In genomic region chr1:9723068-9723805, GRCh38 we compare ENCODE assay signal across 23 cellular contexts.
DNase-seq lines count a peak whose midpoint lies in the region; ATAC-seq and TF ChIP-seq lines count a peak whose summit lies in the region.
"Had no signal": no experiment of that assay in that cellular context is flagged by ENCODE, and none has a peak within 500 bp of the region (broad histone marks: within the 10 kb centered on the region; RNA-seq: fewer than 3 reads in every experiment).

No MANE protein-coding gene starts in this region.

- H2AFZ ChIP-seq in hepatocyte: no peak overlapping the region

- WGBS in hepatocyte (ENCODE audit: low lambda C conversion rate, missing lambda C conversion rate): 98% methylated on average over 13 of the region's 14 CpGs

- ATAC-seq in stimulated activated naive B cell treated with anti-CD40 and anti-IgM and Interleukin-4, amounts not matched to agents 10 μg/mL and 1 μg/mL and 100 μg/mL, for 72 hours (replicated peaks): no peak
- no peak for ATAC-seq in GM21526 (IDR thresholded peaks at IDR 0.05; ENCODE audit: low FRiP score, unreplicated experiment)
- ATAC-seq: heart left ventricle, left colon had no signal

- no peaks in the 10 kb centered on the region for H3K79me2 ChIP-seq in hepatocyte

- no peak overlapping the region for H3K27ac ChIP-seq in hepatocyte
- H3K27ac ChIP-seq: BLaER1 treated with 17β-estradiol and CSF1 and Interleukin-3, amounts not matched to agents 10 nM and 100 nM; heart left ventricle; SJSA1; testis; uterus had no signal

- H3K36me3 Mint-ChIP-seq in activated naive CD8-positive, alpha-beta T cell: peaks cover 4% of the 10 kb centered on the region
- peaks cover 72% of the 10 kb centered on the region for H3K36me3 Mint-ChIP-seq in activated naive CD8-positive, alpha-beta T cell treated with anti-CD3 and anti-CD28 coated beads for 36 hours
- peaks cover 66 to 78% of the 10 kb centered on the region in 2 donors for H3K36me3 Mint-ChIP-seq in stimulated activated naive B cell treated with anti-CD40 and anti-IgM and Interleukin-4, amounts not matched to agents 10 μg/mL and 1 μg/mL and 100 μg/mL, for 72 hours

- DNase-seq in activated naive CD8-positive, alpha-beta T cell treated with anti-CD3 and anti-CD28 coated beads for 36 hours: no peak
- peak; percentile 48 for DNase-seq in NAMALWA (ENCODE audit: low spot score)
- peak; percentile 2 for DNase-seq in hepatocyte (ENCODE audit: low spot score)
- DNase-seq in stimulated activated naive B cell treated with anti-CD40 and anti-IgM and Interleukin-4, amounts not matched to agents 10 μg/mL and 1 μg/mL and 100 μg/mL, for 72 hours: no peak
- no peak for DNase-seq in iPS-NIHi7 (ENCODE audit: extremely low spot score)
- no peak for DNase-seq in epidermal melanocyte (ENCODE audit: insufficient read length, low spot score)
- DNase-seq: activated T-cell treated with anti-CD3 and anti-CD28 coated beads for 4 hours, caudate nucleus, DMS 273 treated with DMSO at 0.1 percent for 48 hours, dorsolateral prefrontal cortex, heart left ventricle, left colon, NCI-H1105 treated with DMSO at 0.1 percent for 48 hours, NCI-H2029, NCI-H226, retina, testis, uterus had no signal

- no peaks in the 10 kb centered on the region for H3K36me3 ChIP-seq in hepatocyte (replicated peaks; ENCODE audit: insufficient read depth, low read depth)
- H3K36me3 ChIP-seq: uterus had no signal

- no peaks in the 10 kb centered on the region for H3K9me3 ChIP-seq in hepatocyte (ENCODE audit: low read depth)
- H3K9me3 ChIP-seq: testis had no signal

- H3K27me3 Mint-ChIP-seq in activated naive CD8-positive, alpha-beta T cell: no peaks in the 10 kb centered on the region
- H3K27me3 Mint-ChIP-seq in activated naive CD8-positive, alpha-beta T cell treated with anti-CD3 and anti-CD28 coated beads for 36 hours: no peaks in the 10 kb centered on the region
- H3K27me3 Mint-ChIP-seq in stimulated activated naive B cell treated with anti-CD40 and anti-IgM and Interleukin-4, amounts not matched to agents 10 μg/mL and 1 μg/mL and 100 μg/mL, for 72 hours: no peaks in the 10 kb centered on the region

- TF ChIP-seq CTCF in hepatocyte (IDR thresholded peaks at IDR 0.05; ENCODE audit: poor library complexity): no peak

- no peaks in the 10 kb centered on the region for H3K4me1 ChIP-seq in hepatocyte (ENCODE audit: insufficient read depth)
- H3K4me1 ChIP-seq: testis, uterus had no signal

- H3K4me2 ChIP-seq in hepatocyte: no peak overlapping the region
- H3K4me2 ChIP-seq: BLaER1 treated with 17β-estradiol and CSF1 and Interleukin-3, amounts not matched to agents 10 nM and 100 nM; smooth muscle cell had no signal

- H3K4me1 Mint-ChIP-seq in activated naive CD8-positive, alpha-beta T cell (ENCODE audit: low read depth): peaks cover 66% of the 10 kb centered on the region
- peaks cover 49% of the 10 kb centered on the region for H3K4me1 Mint-ChIP-seq in activated naive CD8-positive, alpha-beta T cell treated with anti-CD3 and anti-CD28 coated beads for 36 hours
- H3K4me1 Mint-ChIP-seq in stimulated activated naive B cell treated with anti-CD40 and anti-IgM and Interleukin-4, amounts not matched to agents 10 μg/mL and 1 μg/mL and 100 μg/mL, for 72 hours: peaks cover 26 to 46% of the 10 kb centered on the region in 2 donors

- no peaks in the 10 kb centered on the region for H3K9me2 ChIP-seq in hepatocyte (replicated peaks; ENCODE audit: insufficient read depth)

- H3K27me3 ChIP-seq in hepatocyte: no peaks in the 10 kb centered on the region
- H3K27me3 ChIP-seq: BLaER1 treated with 17β-estradiol and CSF1 and Interleukin-3, amounts not matched to agents 10 nM and 100 nM; dorsolateral prefrontal cortex; heart left ventricle; SJSA1; testis; uterus had no signal

- no peak overlapping the region for H3K4me3 Mint-ChIP-seq in activated naive CD8-positive, alpha-beta T cell
- no peak overlapping the region for H3K4me3 Mint-ChIP-seq in activated naive CD8-positive, alpha-beta T cell treated with anti-CD3 and anti-CD28 coated beads for 36 hours
- H3K4me3 Mint-ChIP-seq in stimulated activated naive B cell treated with anti-CD40 and anti-IgM and Interleukin-4, amounts not matched to agents 10 μg/mL and 1 μg/mL and 100 μg/mL, for 72 hours: no peak overlapping the region

- no peak overlapping the region for H3K4me3 ChIP-seq in hepatocyte
- H3K4me3 ChIP-seq: BLaER1 treated with 17β-estradiol and CSF1 and Interleukin-3, amounts not matched to agents 10 nM and 100 nM; dorsolateral prefrontal cortex; heart left ventricle; SJSA1; smooth muscle cell; testis; uterus had no signal

- no peaks in the 10 kb centered on the region for H3K9me3 Mint-ChIP-seq in activated naive CD8-positive, alpha-beta T cell (ENCODE audit: low read depth)
- peaks cover 4% of the 10 kb centered on the region for H3K9me3 Mint-ChIP-seq in activated naive CD8-positive, alpha-beta T cell treated with anti-CD3 and anti-CD28 coated beads for 36 hours
- peaks cover 0 to 3% of the 10 kb centered on the region in 2 donors for H3K9me3 Mint-ChIP-seq in stimulated activated naive B cell treated with anti-CD40 and anti-IgM and Interleukin-4, amounts not matched to agents 10 μg/mL and 1 μg/mL and 100 μg/mL, for 72 hours

- no peaks in the 10 kb centered on the region for H4K20me1 ChIP-seq in hepatocyte (ENCODE audit: insufficient read depth, poor library complexity, severe bottlenecking)

- H3K27ac Mint-ChIP-seq in activated naive CD8-positive, alpha-beta T cell: peak overlapping the region; percentile 54
- no peak overlapping the region for H3K27ac Mint-ChIP-seq in activated naive CD8-positive, alpha-beta T cell treated with anti-CD3 and anti-CD28 coated beads for 36 hours
- peak overlapping the region; percentile 80 for H3K27ac Mint-ChIP-seq in stimulated activated naive B cell treated with anti-CD40 and anti-IgM and Interleukin-4, amounts not matched to agents 10 μg/mL and 1 μg/mL and 100 μg/mL, for 72 hours

Comparison
In these comparisons a context has a peak if more than half of its experiments do, and no peak if none do; other contexts are left out.
1. DNase-seq: peak in NAMALWA (single experiment) and hepatocyte (single experiment); none in activated naive CD8-positive, alpha-beta T cell treated with anti-CD3 and anti-CD28 coated beads for 36 hours (single experiment), stimulated activated naive B cell treated with anti-CD40 and anti-IgM and Interleukin-4, amounts not matched to agents 10 μg/mL and 1 μg/mL and 100 μg/mL, for 72 hours (single experiment), iPS-NIHi7 (single experiment) and epidermal melanocyte (single experiment).